In the genomic region with DNA sequence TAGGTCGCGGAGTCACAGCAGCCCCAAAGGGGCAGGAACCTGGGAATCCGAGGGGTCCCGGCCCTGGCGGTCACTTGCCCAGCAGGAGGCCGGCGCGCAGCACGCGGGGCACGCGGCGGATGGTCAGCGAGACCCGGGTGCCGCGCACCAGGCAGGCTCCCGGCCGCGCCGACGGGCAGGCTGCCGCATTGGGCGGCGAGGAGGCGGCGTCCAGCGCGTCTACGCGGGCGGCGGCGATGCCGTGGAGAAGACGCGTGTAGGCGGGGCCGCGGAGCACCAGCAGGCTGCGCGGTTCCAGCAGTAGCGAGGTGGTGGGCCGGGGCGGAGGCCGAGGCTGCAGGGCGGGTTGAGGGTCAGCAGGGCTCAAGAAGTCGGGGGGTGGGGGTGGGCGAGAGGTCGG, we compare ENCODE assay signal across 1 cellular context.
A peak's percentile ranks its signal among the peaks of the same experiment; 100 is the strongest.
TF ChIP-seq lines count a peak whose summit lies in the region.

No MANE protein-coding gene starts in this region.

TF ChIP-seq in GM12878, 131 proteins besides CTCF, POLR2A, EP300 and RAD21 (continued from another document):
- TF ChIP-seq ZNF687 (IDR thresholded peaks at IDR 0.05) (peak; percentile 62), DPF2 (IDR thresholded peaks at IDR 0.05) (0 out of 2 replicates have a peak, but pooled peaks have one; percentile 49), GABPA (IDR thresholded peaks at IDR 0.05; ENCODE audit: low read depth) (no peak), BHLHE40 (IDR thresholded peaks at IDR 0.05; ENCODE audit: borderline replicate concordance in 1 of 2, low read depth in 2 of 2, low read length in 1 of 2) (peak in 1 of 2 experiments; percentile 56; a peak in 2 of 4 replicates)
- TF ChIP-seq, protein P1, sequence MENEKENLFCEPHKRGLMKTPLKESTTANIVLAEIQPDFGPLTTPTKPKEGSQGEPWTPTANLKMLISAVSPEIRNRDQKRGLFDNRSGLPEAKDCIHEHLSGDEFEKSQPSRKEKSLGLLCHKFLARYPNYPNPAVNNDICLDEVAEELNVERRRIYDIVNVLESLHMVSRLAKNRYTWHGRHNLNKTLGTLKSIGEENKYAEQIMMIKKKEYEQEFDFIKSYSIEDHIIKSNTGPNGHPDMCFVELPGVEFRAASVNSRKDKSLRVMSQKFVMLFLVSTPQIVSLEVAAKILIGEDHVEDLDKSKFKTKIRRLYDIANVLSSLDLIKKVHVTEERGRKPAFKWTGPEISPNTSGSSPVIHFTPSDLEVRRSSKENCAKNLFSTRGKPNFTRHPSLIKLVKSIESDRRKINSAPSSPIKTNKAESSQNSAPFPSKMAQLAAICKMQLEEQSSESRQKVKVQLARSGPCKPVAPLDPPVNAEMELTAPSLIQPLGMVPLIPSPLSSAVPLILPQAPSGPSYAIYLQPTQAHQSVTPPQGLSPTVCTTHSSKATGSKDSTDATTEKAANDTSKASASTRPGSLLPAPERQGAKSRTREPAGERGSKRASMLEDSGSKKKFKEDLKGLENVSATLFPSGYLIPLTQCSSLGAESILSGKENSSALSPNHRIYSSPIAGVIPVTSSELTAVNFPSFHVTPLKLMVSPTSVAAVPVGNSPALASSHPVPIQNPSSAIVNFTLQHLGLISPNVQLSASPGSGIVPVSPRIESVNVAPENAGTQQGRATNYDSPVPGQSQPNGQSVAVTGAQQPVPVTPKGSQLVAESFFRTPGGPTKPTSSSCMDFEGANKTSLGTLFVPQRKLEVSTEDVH (IDR thresholded peaks at IDR 0.05; ENCODE audit: low read depth, partially characterized antibody) = no peak
